1 cellular context compared by ENCODE assay signal in the genomic region with DNA sequence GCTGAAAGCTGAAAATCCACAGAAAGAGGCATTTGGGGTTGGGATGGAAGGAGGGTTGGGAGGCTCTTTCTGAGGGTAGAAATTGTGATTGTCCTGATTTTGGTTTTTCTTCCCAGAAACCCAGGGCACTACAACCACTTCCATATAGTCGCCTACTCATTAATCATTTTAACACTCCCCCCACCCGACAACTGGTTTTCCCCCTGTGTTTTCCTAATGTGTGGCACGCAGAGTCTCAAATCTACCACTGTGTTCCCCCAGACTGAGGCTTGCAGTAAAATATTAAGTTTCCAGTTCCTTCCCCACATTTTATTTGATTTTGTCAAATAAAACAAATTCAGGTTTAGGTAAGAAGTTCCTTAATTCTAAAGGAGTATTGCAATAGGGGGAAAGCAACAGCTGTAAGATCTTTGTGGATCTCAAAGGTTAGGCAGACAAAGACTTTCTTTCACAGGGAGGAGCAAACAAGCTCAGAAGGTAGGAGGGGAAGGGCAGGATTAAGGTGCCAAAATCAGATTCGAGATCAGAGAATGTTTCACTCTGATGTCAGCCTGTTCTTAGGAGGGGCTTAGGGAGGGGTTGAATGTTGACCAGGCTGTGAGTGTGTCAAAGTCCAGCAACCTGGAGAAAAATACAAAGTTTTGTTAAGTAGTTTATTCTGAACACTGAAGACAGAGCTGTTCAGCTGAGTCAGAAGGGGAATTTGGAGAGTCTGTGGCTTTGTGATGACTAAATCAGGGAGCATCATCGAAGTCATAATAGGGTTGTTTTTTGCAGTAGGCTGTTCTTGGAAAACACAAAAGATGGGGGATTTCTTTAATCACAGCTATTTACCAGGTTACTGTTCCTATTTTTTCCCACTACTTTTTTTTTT.
TF ChIP-seq lines count a peak whose summit lies in the region.

No MANE protein-coding gene starts in this region.

TF ChIP-seq in GM12878, 131 proteins besides CTCF, POLR2A, EP300 and RAD21 (continued from another document and continues in another):
- TF ChIP-seq, protein P1, sequence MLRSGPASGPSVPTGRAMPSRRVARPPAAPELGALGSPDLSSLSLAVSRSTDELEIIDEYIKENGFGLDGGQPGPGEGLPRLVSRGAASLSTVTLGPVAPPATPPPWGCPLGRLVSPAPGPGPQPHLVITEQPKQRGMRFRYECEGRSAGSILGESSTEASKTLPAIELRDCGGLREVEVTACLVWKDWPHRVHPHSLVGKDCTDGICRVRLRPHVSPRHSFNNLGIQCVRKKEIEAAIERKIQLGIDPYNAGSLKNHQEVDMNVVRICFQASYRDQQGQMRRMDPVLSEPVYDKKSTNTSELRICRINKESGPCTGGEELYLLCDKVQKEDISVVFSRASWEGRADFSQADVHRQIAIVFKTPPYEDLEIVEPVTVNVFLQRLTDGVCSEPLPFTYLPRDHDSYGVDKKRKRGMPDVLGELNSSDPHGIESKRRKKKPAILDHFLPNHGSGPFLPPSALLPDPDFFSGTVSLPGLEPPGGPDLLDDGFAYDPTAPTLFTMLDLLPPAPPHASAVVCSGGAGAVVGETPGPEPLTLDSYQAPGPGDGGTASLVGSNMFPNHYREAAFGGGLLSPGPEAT (IDR thresholded peaks at IDR 0.05; ENCODE audit: low read depth) = peak; percentile 99
- TF ChIP-seq BHLHE40 (IDR thresholded peaks at IDR 0.05; ENCODE audit: borderline replicate concordance in 1 of 2, low read depth in 2 of 2, low read length in 1 of 2) (peak; percentile 15 to 41; a peak in 1 of 4 replicates), HDAC6 (IDR thresholded peaks at IDR 0.05; ENCODE audit: unreplicated experiment) (no peak), MTA3 (IDR thresholded peaks at IDR 0.05; ENCODE audit: borderline replicate concordance, low read length) (peak; percentile 96), SIN3A (IDR thresholded peaks at IDR 0.05; ENCODE audit: low read depth, low read length) (no peak; the same call in 1 of the 2 replicates), TARDBP (IDR thresholded peaks at IDR 0.05; ENCODE audit: borderline replicate concordance) (no peak), NFYA (IDR thresholded peaks at IDR 0.05; ENCODE audit: borderline replicate concordance, low read depth, low read length) (no peak), FOXM1 (IDR thresholded peaks at IDR 0.05; ENCODE audit: low read depth, low read length) (peak; percentile 96), MEF2A (IDR thresholded peaks at IDR 0.05; ENCODE audit: insufficient read depth, low read depth, low read length) (peak; percentile 77; the same call in 1 of the 2 replicates), TBL1XR1 (IDR thresholded peaks at IDR 0.05; ENCODE audit: low read depth, low read length) (0 out of 2 replicates have a peak, but pooled peaks have one; percentile 79), ZNF207 (IDR thresholded peaks at IDR 0.05; ENCODE audit: borderline replicate concordance) (no peak), RBBP5 (conservative IDR thresholded peaks at IDR 0.05) (no peak), PAX5 (IDR thresholded peaks at IDR 0.05; ENCODE audit: borderline replicate concordance, low read depth, low read length) (peak; percentile 78; the same call in 1 of the 2 replicates), ZNF384 (IDR thresholded peaks at IDR 0.05; ENCODE audit: borderline replicate concordance, low read depth, low read length) (peak; percentile 66; the same call in 1 of the 2 replicates), FOS (IDR thresholded peaks at IDR 0.05; ENCODE audit: borderline replicate concordance, extremely low read depth, insufficient read length) (no peak), CHD2 (IDR thresholded peaks at IDR 0.05; ENCODE audit: borderline replicate concordance, low read depth, low read length) (peak; percentile 83), SPI1 (IDR thresholded peaks at IDR 0.05; ENCODE audit: borderline replicate concordance, insufficient read depth, low read depth, low read length) (0 out of 2 replicates have a peak, but pooled peaks have one; percentile 14), ZNF274 (IDR thresholded peaks at IDR 0.05; ENCODE audit: insufficient read depth, insufficient read length) (no peak), SUZ12 (IDR thresholded peaks at IDR 0.05; ENCODE audit: unreplicated experiment) (no peak), HDGF (IDR thresholded peaks at IDR 0.05) (peak; percentile 65; the same call in 1 of the 2 replicates), POLR2AphosphoS5 (IDR thresholded peaks at IDR 0.05; ENCODE audit: low read length) (peak; percentile 78), POLR2AphosphoS2 (IDR thresholded peaks at IDR 0.05; ENCODE audit: low read depth, low read length) (peak; percentile 43; the same call in 1 of the 2 replicates), RCOR1 (conservative IDR thresholded peaks at IDR 0.05; ENCODE audit: low read depth, low read length) (0 out of 2 replicates have a peak, but pooled peaks have one; percentile 63), GATAD2B (conservative IDR thresholded peaks at IDR 0.05; ENCODE audit: low read depth) (no peak), CHD4 (IDR thresholded peaks at IDR 0.05) (no peak), BMI1 (IDR thresholded peaks at IDR 0.05; ENCODE audit: borderline replicate concordance) (peak; percentile 48; the same call in 1 of the 2 replicates), NFIC (IDR thresholded peaks at IDR 0.05; ENCODE audit: low read depth, low read length) (peak; percentile 98), YY1 (IDR thresholded peaks at IDR 0.05; ENCODE audit: low read depth, low read length) (0 out of 2 replicates have a peak, but pooled peaks have one; percentile 15), BCL11A (IDR thresholded peaks at IDR 0.05; ENCODE audit: low read depth, low read length) (peak; percentile 95), WRNIP1 (IDR thresholded peaks at IDR 0.05; ENCODE audit: borderline replicate concordance, low read depth, low read length) (no peak), IKZF2 (IDR thresholded peaks at IDR 0.05) (peak; percentile 98), LARP7 (IDR thresholded peaks at IDR 0.05) (no peak), PAX8 (IDR thresholded peaks at IDR 0.05) (no peak)
- TF ChIP-seq, protein P2, sequence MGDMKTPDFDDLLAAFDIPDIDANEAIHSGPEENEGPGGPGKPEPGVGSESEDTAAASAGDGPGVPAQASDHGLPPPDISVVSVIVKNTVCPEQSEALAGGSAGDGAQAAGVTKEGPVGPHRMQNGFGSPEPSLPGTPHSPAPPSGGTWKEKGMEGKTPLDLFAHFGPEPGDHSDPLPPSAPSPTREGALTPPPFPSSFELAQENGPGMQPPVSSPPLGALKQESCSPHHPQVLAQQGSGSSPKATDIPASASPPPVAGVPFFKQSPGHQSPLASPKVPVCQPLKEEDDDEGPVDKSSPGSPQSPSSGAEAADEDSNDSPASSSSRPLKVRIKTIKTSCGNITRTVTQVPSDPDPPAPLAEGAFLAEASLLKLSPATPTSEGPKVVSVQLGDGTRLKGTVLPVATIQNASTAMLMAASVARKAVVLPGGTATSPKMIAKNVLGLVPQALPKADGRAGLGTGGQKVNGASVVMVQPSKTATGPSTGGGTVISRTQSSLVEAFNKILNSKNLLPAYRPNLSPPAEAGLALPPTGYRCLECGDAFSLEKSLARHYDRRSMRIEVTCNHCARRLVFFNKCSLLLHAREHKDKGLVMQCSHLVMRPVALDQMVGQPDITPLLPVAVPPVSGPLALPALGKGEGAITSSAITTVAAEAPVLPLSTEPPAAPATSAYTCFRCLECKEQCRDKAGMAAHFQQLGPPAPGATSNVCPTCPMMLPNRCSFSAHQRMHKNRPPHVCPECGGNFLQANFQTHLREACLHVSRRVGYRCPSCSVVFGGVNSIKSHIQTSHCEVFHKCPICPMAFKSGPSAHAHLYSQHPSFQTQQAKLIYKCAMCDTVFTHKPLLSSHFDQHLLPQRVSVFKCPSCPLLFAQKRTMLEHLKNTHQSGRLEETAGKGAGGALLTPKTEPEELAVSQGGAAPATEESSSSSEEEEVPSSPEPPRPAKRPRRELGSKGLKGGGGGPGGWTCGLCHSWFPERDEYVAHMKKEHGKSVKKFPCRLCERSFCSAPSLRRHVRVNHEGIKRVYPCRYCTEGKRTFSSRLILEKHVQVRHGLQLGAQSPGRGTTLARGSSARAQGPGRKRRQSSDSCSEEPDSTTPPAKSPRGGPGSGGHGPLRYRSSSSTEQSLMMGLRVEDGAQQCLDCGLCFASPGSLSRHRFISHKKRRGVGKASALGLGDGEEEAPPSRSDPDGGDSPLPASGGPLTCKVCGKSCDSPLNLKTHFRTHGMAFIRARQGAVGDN (IDR thresholded peaks at IDR 0.05) = no peak; the same call in 1 of the 2 replicates
- TF ChIP-seq, protein P3, sequence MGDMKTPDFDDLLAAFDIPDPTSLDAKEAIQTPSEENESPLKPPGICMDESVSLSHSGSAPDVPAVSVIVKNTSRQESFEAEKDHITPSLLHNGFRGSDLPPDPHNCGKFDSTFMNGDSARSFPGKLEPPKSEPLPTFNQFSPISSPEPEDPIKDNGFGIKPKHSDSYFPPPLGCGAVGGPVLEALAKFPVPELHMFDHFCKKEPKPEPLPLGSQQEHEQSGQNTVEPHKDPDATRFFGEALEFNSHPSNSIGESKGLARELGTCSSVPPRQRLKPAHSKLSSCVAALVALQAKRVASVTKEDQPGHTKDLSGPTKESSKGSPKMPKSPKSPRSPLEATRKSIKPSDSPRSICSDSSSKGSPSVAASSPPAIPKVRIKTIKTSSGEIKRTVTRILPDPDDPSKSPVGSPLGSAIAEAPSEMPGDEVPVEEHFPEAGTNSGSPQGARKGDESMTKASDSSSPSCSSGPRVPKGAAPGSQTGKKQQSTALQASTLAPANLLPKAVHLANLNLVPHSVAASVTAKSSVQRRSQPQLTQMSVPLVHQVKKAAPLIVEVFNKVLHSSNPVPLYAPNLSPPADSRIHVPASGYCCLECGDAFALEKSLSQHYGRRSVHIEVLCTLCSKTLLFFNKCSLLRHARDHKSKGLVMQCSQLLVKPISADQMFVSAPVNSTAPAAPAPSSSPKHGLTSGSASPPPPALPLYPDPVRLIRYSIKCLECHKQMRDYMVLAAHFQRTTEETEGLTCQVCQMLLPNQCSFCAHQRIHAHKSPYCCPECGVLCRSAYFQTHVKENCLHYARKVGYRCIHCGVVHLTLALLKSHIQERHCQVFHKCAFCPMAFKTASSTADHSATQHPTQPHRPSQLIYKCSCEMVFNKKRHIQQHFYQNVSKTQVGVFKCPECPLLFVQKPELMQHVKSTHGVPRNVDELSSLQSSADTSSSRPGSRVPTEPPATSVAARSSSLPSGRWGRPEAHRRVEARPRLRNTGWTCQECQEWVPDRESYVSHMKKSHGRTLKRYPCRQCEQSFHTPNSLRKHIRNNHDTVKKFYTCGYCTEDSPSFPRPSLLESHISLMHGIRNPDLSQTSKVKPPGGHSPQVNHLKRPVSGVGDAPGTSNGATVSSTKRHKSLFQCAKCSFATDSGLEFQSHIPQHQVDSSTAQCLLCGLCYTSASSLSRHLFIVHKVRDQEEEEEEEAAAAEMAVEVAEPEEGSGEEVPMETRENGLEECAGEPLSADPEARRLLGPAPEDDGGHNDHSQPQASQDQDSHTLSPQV (IDR thresholded peaks at IDR 0.05) = no peak; the same call in 1 of the 2 replicates
- TF ChIP-seq, protein P4, sequence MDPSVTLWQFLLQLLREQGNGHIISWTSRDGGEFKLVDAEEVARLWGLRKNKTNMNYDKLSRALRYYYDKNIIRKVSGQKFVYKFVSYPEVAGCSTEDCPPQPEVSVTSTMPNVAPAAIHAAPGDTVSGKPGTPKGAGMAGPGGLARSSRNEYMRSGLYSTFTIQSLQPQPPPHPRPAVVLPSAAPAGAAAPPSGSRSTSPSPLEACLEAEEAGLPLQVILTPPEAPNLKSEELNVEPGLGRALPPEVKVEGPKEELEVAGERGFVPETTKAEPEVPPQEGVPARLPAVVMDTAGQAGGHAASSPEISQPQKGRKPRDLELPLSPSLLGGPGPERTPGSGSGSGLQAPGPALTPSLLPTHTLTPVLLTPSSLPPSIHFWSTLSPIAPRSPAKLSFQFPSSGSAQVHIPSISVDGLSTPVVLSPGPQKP (IDR thresholded peaks at IDR 0.05; ENCODE audit: low read depth, low read length) = no peak
- TF ChIP-seq, protein P5, sequence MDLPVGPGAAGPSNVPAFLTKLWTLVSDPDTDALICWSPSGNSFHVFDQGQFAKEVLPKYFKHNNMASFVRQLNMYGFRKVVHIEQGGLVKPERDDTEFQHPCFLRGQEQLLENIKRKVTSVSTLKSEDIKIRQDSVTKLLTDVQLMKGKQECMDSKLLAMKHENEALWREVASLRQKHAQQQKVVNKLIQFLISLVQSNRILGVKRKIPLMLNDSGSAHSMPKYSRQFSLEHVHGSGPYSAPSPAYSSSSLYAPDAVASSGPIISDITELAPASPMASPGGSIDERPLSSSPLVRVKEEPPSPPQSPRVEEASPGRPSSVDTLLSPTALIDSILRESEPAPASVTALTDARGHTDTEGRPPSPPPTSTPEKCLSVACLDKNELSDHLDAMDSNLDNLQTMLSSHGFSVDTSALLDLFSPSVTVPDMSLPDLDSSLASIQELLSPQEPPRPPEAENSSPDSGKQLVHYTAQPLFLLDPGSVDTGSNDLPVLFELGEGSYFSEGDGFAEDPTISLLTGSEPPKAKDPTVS (IDR thresholded peaks at IDR 0.05; ENCODE audit: low read depth, low read length) = no peak
- TF ChIP-seq, protein P6, sequence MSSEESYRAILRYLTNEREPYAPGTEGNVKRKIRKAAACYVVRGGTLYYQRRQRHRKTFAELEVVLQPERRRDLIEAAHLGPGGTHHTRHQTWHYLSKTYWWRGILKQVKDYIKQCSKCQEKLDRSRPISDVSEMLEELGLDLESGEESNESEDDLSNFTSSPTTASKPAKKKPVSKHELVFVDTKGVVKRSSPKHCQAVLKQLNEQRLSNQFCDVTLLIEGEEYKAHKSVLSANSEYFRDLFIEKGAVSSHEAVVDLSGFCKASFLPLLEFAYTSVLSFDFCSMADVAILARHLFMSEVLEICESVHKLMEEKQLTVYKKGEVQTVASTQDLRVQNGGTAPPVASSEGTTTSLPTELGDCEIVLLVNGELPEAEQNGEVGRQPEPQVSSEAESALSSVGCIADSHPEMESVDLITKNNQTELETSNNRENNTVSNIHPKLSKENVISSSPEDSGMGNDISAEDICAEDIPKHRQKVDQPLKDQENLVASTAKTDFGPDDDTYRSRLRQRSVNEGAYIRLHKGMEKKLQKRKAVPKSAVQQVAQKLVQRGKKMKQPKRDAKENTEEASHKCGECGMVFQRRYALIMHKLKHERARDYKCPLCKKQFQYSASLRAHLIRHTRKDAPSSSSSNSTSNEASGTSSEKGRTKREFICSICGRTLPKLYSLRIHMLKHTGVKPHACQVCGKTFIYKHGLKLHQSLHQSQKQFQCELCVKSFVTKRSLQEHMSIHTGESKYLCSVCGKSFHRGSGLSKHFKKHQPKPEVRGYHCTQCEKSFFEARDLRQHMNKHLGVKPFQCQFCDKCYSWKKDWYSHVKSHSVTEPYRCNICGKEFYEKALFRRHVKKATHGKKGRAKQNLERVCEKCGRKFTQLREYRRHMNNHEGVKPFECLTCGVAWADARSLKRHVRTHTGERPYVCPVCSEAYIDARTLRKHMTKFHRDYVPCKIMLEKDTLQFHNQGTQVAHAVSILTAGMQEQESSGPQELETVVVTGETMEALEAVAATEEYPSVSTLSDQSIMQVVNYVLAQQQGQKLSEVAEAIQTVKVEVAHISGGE (CRISPR knock-in tag; IDR thresholded peaks at IDR 0.05) = no peak
- TF ChIP-seq, protein P7, sequence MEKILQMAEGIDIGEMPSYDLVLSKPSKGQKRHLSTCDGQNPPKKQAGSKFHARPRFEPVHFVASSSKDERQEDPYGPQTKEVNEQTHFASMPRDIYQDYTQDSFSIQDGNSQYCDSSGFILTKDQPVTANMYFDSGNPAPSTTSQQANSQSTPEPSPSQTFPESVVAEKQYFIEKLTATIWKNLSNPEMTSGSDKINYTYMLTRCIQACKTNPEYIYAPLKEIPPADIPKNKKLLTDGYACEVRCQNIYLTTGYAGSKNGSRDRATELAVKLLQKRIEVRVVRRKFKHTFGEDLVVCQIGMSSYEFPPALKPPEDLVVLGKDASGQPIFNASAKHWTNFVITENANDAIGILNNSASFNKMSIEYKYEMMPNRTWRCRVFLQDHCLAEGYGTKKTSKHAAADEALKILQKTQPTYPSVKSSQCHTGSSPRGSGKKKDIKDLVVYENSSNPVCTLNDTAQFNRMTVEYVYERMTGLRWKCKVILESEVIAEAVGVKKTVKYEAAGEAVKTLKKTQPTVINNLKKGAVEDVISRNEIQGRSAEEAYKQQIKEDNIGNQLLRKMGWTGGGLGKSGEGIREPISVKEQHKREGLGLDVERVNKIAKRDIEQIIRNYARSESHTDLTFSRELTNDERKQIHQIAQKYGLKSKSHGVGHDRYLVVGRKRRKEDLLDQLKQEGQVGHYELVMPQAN (conservative IDR thresholded peaks at IDR 0.05) = no peak
